ENCODE assay signal across 28 cellular contexts in the genomic region with DNA sequence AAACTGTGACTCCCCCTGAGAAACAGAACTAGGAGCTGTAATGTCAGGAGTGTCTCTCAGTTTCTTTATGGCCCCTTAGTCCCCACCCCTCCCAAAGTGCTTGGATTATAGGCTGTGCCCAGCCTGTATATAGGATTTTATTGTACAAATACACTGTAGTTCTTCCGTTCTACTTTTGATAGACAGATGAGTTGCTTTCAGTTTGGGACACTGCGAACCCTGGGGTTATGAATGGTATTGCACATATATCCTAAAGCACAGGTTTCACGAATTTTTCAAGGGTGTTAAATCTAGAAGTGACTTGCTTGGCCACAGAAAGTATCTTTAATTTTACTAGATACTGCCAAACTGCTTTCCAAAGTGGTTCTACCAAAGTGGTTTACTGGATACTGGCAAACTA.
"Had no signal": no experiment of that assay in that cellular context is flagged by ENCODE, and none has a peak within 500 bp of the region (broad histone marks: within the 10 kb centered on the region; RNA-seq: fewer than 3 reads in every experiment).

No MANE protein-coding gene starts in this region.

- DNase-seq: natural killer cell; occipital lobe; ovary; posterior cingulate gyrus; psoas muscle; right cardiac atrium; spleen; stimulated activated CD4-positive, alpha-beta T cell treated with anti-CD3 and anti-CD28 coated beads, Interleukin-12 subunit alpha, Interleukin-12 subunit beta, amount 100 ng/mL, for 4 hours; stimulated activated CD4-positive, alpha-beta T cell treated with anti-CD3 and anti-CD28 coated beads, Interleukin-1b, Interleukin-23, amount 100 ng/mL, for 48 hours; stimulated activated CD4-positive, alpha-beta T cell treated with anti-CD3 and anti-CD28 coated beads, Interleukin-4, amount 100 ng/mL, for 1 hour; stimulated activated CD4-positive, alpha-beta T cell treated with anti-CD3 and anti-CD28 coated beads, Interleukin-4, amount 100 ng/mL, for 4 hours; stimulated activated CD8-positive, alpha-beta memory T cell treated with anti-CD3 and anti-CD28 coated beads, Interleukin-4, amount 100 ng/mL, for 48 hours; stimulated activated naive CD4-positive, alpha-beta T cell; stimulated activated naive CD8-positive, alpha-beta T cell treated with anti-CD3 and anti-CD28 coated beads, Interleukin-15, amount 100 ng/mL, for 72 hours; stimulated activated naive CD8-positive, alpha-beta T cell treated with anti-CD3 and anti-CD28 coated beads, Interleukin-15, Interleukin-2, amounts not matched to agents 100 U/mL and 50 U/mL, for 24 hours; substantia nigra; testis; tibial artery; transverse colon; upper lobe of right lung; uterus had no signal

- H3K4me1 ChIP-seq: neural progenitor cell, parathyroid adenoma, psoas muscle, spleen, suprapubic skin, testis, tibial artery, transverse colon, upper lobe of right lung, uterus had no signal

- H3K9me3 ChIP-seq: ovary, psoas muscle, testis, transverse colon, uterus had no signal

- H2AFZ ChIP-seq: neural progenitor cell, parathyroid adenoma had no signal

- H3K4me2 ChIP-seq: neural progenitor cell, smooth muscle cell had no signal

- H3K27ac ChIP-seq: neural progenitor cell, ovary, parathyroid adenoma, psoas muscle, skin epidermis, spleen, suprapubic skin, testis, tibial artery, transverse colon, upper lobe of right lung, uterus had no signal

- H3K4me3 ChIP-seq: neural progenitor cell, ovary, psoas muscle, skin epidermis, smooth muscle cell, spleen, suprapubic skin, testis, tibial artery, transverse colon, upper lobe of right lung, uterus had no signal

- H3K27me3 ChIP-seq: neural progenitor cell, ovary, spleen, suprapubic skin, testis, tibial artery, upper lobe of right lung, uterus had no signal

- H3K9ac ChIP-seq: neural progenitor cell, parathyroid adenoma had no signal

- H3K79me2 ChIP-seq: parathyroid adenoma had no signal

- H3K36me3 ChIP-seq: neural progenitor cell, ovary, spleen, suprapubic skin, tibial artery, transverse colon, upper lobe of right lung, uterus had no signal

- ATAC-seq: natural killer cell; psoas muscle; right cardiac atrium; sciatic nerve; stimulated activated memory B cell treated with anti-CD40 and anti-IgM and Interleukin-4, amounts not matched to agents 10 μg/mL and 1 μg/mL and 100 μg/mL, for 72 hours; stimulated activated naive CD8-positive, alpha-beta T cell treated with anti-CD3 and anti-CD28 coated beads, Interleukin-15, amount 100 ng/mL, for 72 hours; stimulated activated naive CD8-positive, alpha-beta T cell treated with anti-CD3 and anti-CD28 coated beads, Interleukin-15, Interleukin-2, amounts not matched to agents 100 U/mL and 50 U/mL, for 24 hours; upper lobe of right lung had no signal
